16 cellular contexts compared by ENCODE assay signal in genomic region chr1:25698252-25698651, GRCh38.
DNase-seq lines count a peak whose midpoint lies in the region; ATAC-seq, FAIRE-seq and TF ChIP-seq lines count a peak whose summit lies in the region.
"Had no signal": no experiment of that assay in that cellular context is flagged by ENCODE, and none has a peak within 500 bp of the region (broad histone marks: within the 10 kb centered on the region; RNA-seq: fewer than 3 reads in every experiment).

No MANE protein-coding gene starts in this region.

- 53% methylated on average over 3 of the region's 10 CpGs for WGBS in HepG2 (ENCODE audit: low lambda C conversion rate)
- WGBS in right lobe of liver (ENCODE audit: insufficient coverage, low coverage, low lambda C conversion rate, missing lambda C conversion rate), result 87% methylated on average over 6 of the region's 10 CpGs
- WGBS in neuronal stem cell (ENCODE audit: extremely low coverage in 2 of 2, insufficient read length in 2 of 2, insufficient replicate concordance in 1 of 2), 2 donors, result no CpG with 5 or more reads among the region's 10 CpGs
- WGBS in GM23248 (ENCODE audit: low coverage in 1 of 2, low lambda C conversion rate in 2 of 2, missing lambda C conversion rate in 2 of 2), 2 experiments, result 94 to 97% methylated on average over 10 of the region's 10 CpGs

- H3K9me3 ChIP-seq in HepG2 (ENCODE audit: low read length), result no peaks in the 10 kb centered on the region
- no peaks in the 10 kb centered on the region for H3K9me3 ChIP-seq in right lobe of liver
- H3K9me3 ChIP-seq in neuronal stem cell (replicated peaks in 1 of 2; ENCODE audit: control insufficient read depth in 2 of 2, insufficient read depth in 1 of 2, low read depth in 1 of 2, low read length in 2 of 2), result no peaks in the 10 kb centered on the region
- H3K9me3 ChIP-seq in GM23248 (ENCODE audit: low read depth), result no peaks in the 10 kb centered on the region
- H3K9me3 ChIP-seq: BLaER1, neutrophil, tibial nerve had no signal

- H4K91ac ChIP-seq in neuronal stem cell (ENCODE audit: low read depth, low read length, poor library complexity), result no peak overlapping the region

- H3K18ac ChIP-seq in neuronal stem cell (ENCODE audit: low read length), result no peak overlapping the region

- no peak for FAIRE-seq in HepG2 (lab: Jason Lieb, UNC)
- FAIRE-seq: small intestine had no signal

- no TSS peak for BruUV-seq in HepG2 (replicated peaks; lab: Mats Ljungman, UMichigan)

- in situ Hi-C loops in HepG2 (cut with HindIII; ENCODE audit: extremely low pct_ligation_motif_present, low pct_unique_long_range_greater_than_20kb) (no loop called here), brain microvascular endothelial cell (cut with HindIII; ENCODE audit: low pct_ligation_motif_present, low sequenced_read_pairs) (no loop called here), GM23248 (cut with MboI) (no loop called here)

- H3K27ac ChIP-seq in HepG2 (ENCODE audit: extremely low read length, insufficient read depth, low read length) (no peak overlapping the region), right lobe of liver (no peak overlapping the region), brain microvascular endothelial cell (no peak overlapping the region), neuronal stem cell (replicated peaks; ENCODE audit: low read length) (no peak overlapping the region), GM23248 (no peak overlapping the region)
- H3K27ac ChIP-seq: BLaER1, HL-60, neutrophil, tibial nerve had no signal

- no peaks in the 10 kb centered on the region for H3K36me3 Mint-ChIP-seq in type B pancreatic cell

- H3K79me2 ChIP-seq in HepG2 (ENCODE audit: insufficient read depth, low read length) (no peaks in the 10 kb centered on the region), GM23248 (ENCODE audit: insufficient read depth) (no peaks in the 10 kb centered on the region)

- H3K27me3 ChIP-seq in HepG2 (ENCODE audit: control insufficient read depth in 1 of 2, insufficient read depth in 2 of 2, low read length in 2 of 2) (peaks cover 0 to 16% of the 10 kb centered on the region in 2 experiments; a peak in 1 of 5 replicates), right lobe of liver (no peaks in the 10 kb centered on the region), brain microvascular endothelial cell (replicated peaks) (no peaks in the 10 kb centered on the region), neuronal stem cell (ENCODE audit: control insufficient read depth in 3 of 3, insufficient read depth in 3 of 3, low read depth in 1 of 3, low read length in 3 of 3) (no peaks in the 10 kb centered on the region), GM23248 (replicated peaks; ENCODE audit: insufficient read depth) (no peaks in the 10 kb centered on the region)
- H3K27me3 ChIP-seq: BLaER1, neutrophil, tibial nerve had no signal

- peaks cover 53% of the 10 kb centered on the region for H3F3A ChIP-seq in GM23248 (ENCODE audit: insufficient read depth)

- H2AK5ac ChIP-seq in neuronal stem cell (ENCODE audit: low read depth, low read length), result no peak overlapping the region

- ATAC-seq in HepG2 (no peak), right lobe of liver (no peak)

- H3K23ac ChIP-seq in neuronal stem cell (ENCODE audit: low read depth, low read length, poor library complexity), result no peak overlapping the region

- H3K27me3 Mint-ChIP-seq in type B pancreatic cell, result no peaks in the 10 kb centered on the region

- H3K9me2 ChIP-seq in GM23248 (ENCODE audit: insufficient read depth), result no peaks in the 10 kb centered on the region

- H3K4me2 ChIP-seq in HepG2 (ENCODE audit: low read depth, low read length), result no peak overlapping the region
- H3K4me2 ChIP-seq in neuronal stem cell (ENCODE audit: insufficient read depth, low read length, poor library complexity, severe bottlenecking), result no peak overlapping the region
- H3K4me2 ChIP-seq in GM23248 (ENCODE audit: unreplicated experiment), result no peak overlapping the region
- H3K4me2 ChIP-seq: BLaER1 had no signal

- H2BK12ac ChIP-seq in neuronal stem cell (ENCODE audit: low read length), result peak overlapping the region; percentile 24

- H2BK15ac ChIP-seq in neuronal stem cell (ENCODE audit: low read length), result no peak overlapping the region

- H3K27ac Mint-ChIP-seq in type B pancreatic cell, result no peak overlapping the region

- no peak for TF ChIP-seq POLR2A in HepG2 (IDR thresholded peaks at IDR 0.05; ENCODE audit: insufficient read depth in 1 of 2, low read depth in 2 of 2, low read length in 2 of 2)
- TF ChIP-seq POLR2A in right lobe of liver (IDR thresholded peaks at IDR 0.05), result no peak

- H3K4me1 ChIP-seq in HepG2 (ENCODE audit: insufficient read depth, low read length), result 0 out of 2 replicates have a peak, but pooled peaks cover 9% of the 10 kb centered on the region
- H3K4me1 ChIP-seq in right lobe of liver, result peaks cover 0 to 44% (median 16%) of the 10 kb centered on the region in 4 donors
- H3K4me1 ChIP-seq in neuronal stem cell (ENCODE audit: control insufficient read depth in 2 of 2, insufficient read depth in 1 of 2, low read depth in 1 of 2, low read length in 2 of 2), result peaks cover 37 to 60% of the 10 kb centered on the region in 2 donors
- H3K4me1 ChIP-seq in GM23248 (ENCODE audit: insufficient read depth), result peaks cover 56% of the 10 kb centered on the region
- H3K4me1 ChIP-seq: BLaER1 had no signal

- POLR2A ChIA-PET in HepG2 (lab: Yijun Ruan, JAX), result no interaction called here

- no peak for TF ChIP-seq EP300 in HepG2 (IDR thresholded peaks at IDR 0.05; ENCODE audit: low read depth in 2 of 2, low read length in 2 of 2)
- no peak for TF ChIP-seq EP300 in HepG2 (CRISPR knock-in tag; IDR thresholded peaks at IDR 0.05; ENCODE audit: borderline replicate concordance)

- no peak overlapping the region for H2BK120ac ChIP-seq in neuronal stem cell (ENCODE audit: low read depth, low read length)

- H2AFZ ChIP-seq in HepG2 (ENCODE audit: low read length) (no peak overlapping the region), neuronal stem cell (ENCODE audit: low read length) (no peak overlapping the region), GM23248 (no peak overlapping the region)

- no peak overlapping the region for H2BK5ac ChIP-seq in neuronal stem cell (ENCODE audit: low read length)

- H4K8ac ChIP-seq in neuronal stem cell (ENCODE audit: low read depth, low read length), result no peak overlapping the region

- no peak overlapping the region for H3K14ac ChIP-seq in neuronal stem cell (ENCODE audit: low read length)

- TF ChIP-seq CTCF in HepG2 (CRISPR knock-in tag; IDR thresholded peaks at IDR 0.05) (no peak), right lobe of liver (IDR thresholded peaks at IDR 0.05) (no peak), brain microvascular endothelial cell (IDR thresholded peaks at IDR 0.05; ENCODE audit: low read depth, low read length, missing control alignments) (no peak), type B pancreatic cell (conservative IDR thresholded peaks at IDR 0.05) (no peak)

- H3K9ac ChIP-seq in HepG2 (ENCODE audit: insufficient read depth, low read depth, low read length), result no peak overlapping the region
- no peak overlapping the region for H3K9ac ChIP-seq in neuronal stem cell (ENCODE audit: low read depth, low read length, poor library complexity)
- no peak overlapping the region for H3K9ac ChIP-seq in GM23248
- H3K9ac ChIP-seq: BLaER1 had no signal

- CTCF ChIA-PET in HepG2 (lab: Yijun Ruan, JAX; ENCODE audit: low intra/inter-chr PET ratio, low total read pairs), result no interaction called here

- no peaks in the 10 kb centered on the region for H3K79me1 ChIP-seq in neuronal stem cell (ENCODE audit: low read depth, low read length)

- no peak for DNase-seq in HepG2 (ENCODE audit: low spot score)
- no peak for DNase-seq in right lobe of liver
- DNase-seq in brain microvascular endothelial cell, result peak; percentile 82
- DNase-seq in neuronal stem cell (ENCODE audit: low spot score), result no peak
- DNase-seq in type B pancreatic cell (ENCODE audit: extremely low spot score, unreplicated experiment), result no peak
- no peak for DNase-seq in GM23248
- no peak for DNase-seq in KG1 (lab: John Stamatoyannopoulos, UW)
- DNase-seq: amniotic stem cell, DMS79 treated with DMSO at 0.1 percent for 48 hours, NCI-H2081 treated with DMSO at 0.1 percent for 48 hours, small intestine, T-helper 9 cell had no signal

- TF ChIP-seq RAD21 in HepG2 (CRISPR knock-in tag; IDR thresholded peaks at IDR 0.05), result no peak

- no peaks in the 10 kb centered on the region for H3K9me3 Mint-ChIP-seq in type B pancreatic cell

- peaks cover 57% of the 10 kb centered on the region for H3K4me1 Mint-ChIP-seq in type B pancreatic cell (ENCODE audit: unreplicated experiment)

- H3K4ac ChIP-seq in neuronal stem cell (ENCODE audit: low read length), result no peak overlapping the region

- H3K4me3 ChIP-seq in HepG2 (replicated peaks in 1 of 3; ENCODE audit: insufficient read depth in 1 of 3, low read depth in 2 of 3, low read length in 3 of 3) (no peak overlapping the region), right lobe of liver (no peak overlapping the region), brain microvascular endothelial cell (ENCODE audit: low read depth, low read length) (no peak overlapping the region), neuronal stem cell (ENCODE audit: low read length in 2 of 2) (no peak overlapping the region), GM23248 (no peak overlapping the region)
- H3K4me3 ChIP-seq: BLaER1, tibial nerve had no signal

- H3K4me3 Mint-ChIP-seq in type B pancreatic cell, result no peak overlapping the region

- intact Hi-C loops in HepG2 (cut with micrococcal nuclease; ENCODE audit: unreplicated experiment), result loop anchor here (10.0 kb wide), 1 partner anchor 77 kb away; no protein-coding TSS in a partner anchor
- intact Hi-C loops in right lobe of liver (cut with DNase I), result no loop called here

- no peaks in the 10 kb centered on the region for H3K36me3 ChIP-seq in HepG2 (replicated peaks in 1 of 2; ENCODE audit: control insufficient read depth in 1 of 2, insufficient read depth in 2 of 2, low read length in 2 of 2)
- no peaks in the 10 kb centered on the region for H3K36me3 ChIP-seq in right lobe of liver
- no peaks in the 10 kb centered on the region for H3K36me3 ChIP-seq in brain microvascular endothelial cell (replicated peaks)
- peaks cover 0 to 2% of the 10 kb centered on the region in 2 donors for H3K36me3 ChIP-seq in neuronal stem cell (replicated peaks in 1 of 2; ENCODE audit: control insufficient read depth in 2 of 2, insufficient read depth in 2 of 2, low read length in 2 of 2)
- H3K36me3 ChIP-seq in GM23248 (ENCODE audit: low read depth), result no peaks in the 10 kb centered on the region
- H3K36me3 ChIP-seq: BLaER1, neutrophil, tibial nerve had no signal

- H4K20me1 ChIP-seq in HepG2 (ENCODE audit: insufficient read depth, low read length), result no peaks in the 10 kb centered on the region
- no peaks in the 10 kb centered on the region for H4K20me1 ChIP-seq in GM23248 (ENCODE audit: insufficient read depth)
- H4K20me1 ChIP-seq: BLaER1 had no signal

TF ChIP-seq in HepG2, 621 proteins besides CTCF, POLR2A, EP300 and RAD21:
- TF ChIP-seq ZNF629 (CRISPR knock-in tag; conservative IDR thresholded peaks at IDR 0.05) (peak; percentile 68), ZNF761 (CRISPR knock-in tag; conservative IDR thresholded peaks at IDR 0.05) (no peak)
